Comparison of ENCODE assay signal across 9 cellular contexts in genomic region chr11:85855341-85855656, GRCh38. TPM values are rescaled to one million over a fixed set of nuclear protein-coding genes. Genes with fewer than 3 reads are reported as not detected.
DNase-seq lines count a peak whose midpoint lies in the region; ATAC-seq and TF ChIP-seq lines count a peak whose summit lies in the region.
"Had no signal": no experiment of that assay in that cellular context is flagged by ENCODE, and none has a peak within 500 bp of the region (broad histone marks: within the 10 kb centered on the region; RNA-seq: fewer than 3 reads in every experiment).

TSS of gene CCDC83 (plus strand) at chr11:85855383. CDS start at chr11:85865124, 9,741 bp downstream.

- H2AK5ac ChIP-seq in mesenchymal stem cell (ENCODE audit: low read length, severe bottlenecking), result no peak within 1 kb of the TSS

- H3K36me3 ChIP-seq in mesenchymal stem cell (ENCODE audit: control insufficient read depth in 1 of 2, insufficient read depth in 2 of 2, low read depth in 1 of 2, low read length in 2 of 2) (peaks cover 0 to 4% of the 10 kb centered on the region in 2 experiments), aorta (ENCODE audit: control insufficient read depth in 1 of 2, insufficient read depth in 2 of 2, low read length in 1 of 2) (no peaks in the 10 kb centered on the region)

- peak within 1 kb of the TSS; percentile 95 to 97 for H3K18ac ChIP-seq in mesenchymal stem cell (ENCODE audit: low read depth in 1 of 2, low read length in 2 of 2)

- H2BK5ac ChIP-seq in mesenchymal stem cell (ENCODE audit: low read depth, low read length, poor library complexity, severe bottlenecking), result peak within 1 kb of the TSS; percentile 92

- peak within 1 kb of the TSS; percentile 93 for H2BK15ac ChIP-seq in mesenchymal stem cell (ENCODE audit: low read depth, poor library complexity, severe bottlenecking)

- H3K9me3 ChIP-seq in mesenchymal stem cell (ENCODE audit: control insufficient read depth, low read length) (no peaks in the 10 kb centered on the region), aorta (ENCODE audit: control insufficient read depth, low read length) (no peaks in the 10 kb centered on the region)

- peak within 1 kb of the TSS; percentile 59 to 61 for H3K4me3 ChIP-seq in cardiac fibroblast (replicated peaks in 1 of 2; ENCODE audit: low read depth in 2 of 2, low read length in 2 of 2)
- H3K4me3 ChIP-seq in mesenchymal stem cell (ENCODE audit: insufficient read depth in 1 of 2, low read depth in 1 of 2, low read length in 2 of 2), result peak within 1 kb of the TSS; percentile 74 to 89
- H3K4me3 ChIP-seq in aorta (ENCODE audit: low read length in 2 of 2), result peak within 1 kb of the TSS; percentile 31 to 51

- H3K27ac ChIP-seq in mesenchymal stem cell (ENCODE audit: low read length, poor library complexity, severe bottlenecking) (peak within 1 kb of the TSS; percentile 79), aorta (ENCODE audit: low read depth in 1 of 2, low read length in 2 of 2) (peak within 1 kb of the TSS in 1 of 2 donors; percentile 69)

- peak within 1 kb of the TSS in 1 of 2 experiments; percentile 40 for H3K23ac ChIP-seq in mesenchymal stem cell (ENCODE audit: low read length in 2 of 2)

- peak within 1 kb of the TSS; percentile 97 for H2AFZ ChIP-seq in mesenchymal stem cell (ENCODE audit: low read depth, low read length)

- H3K4me1 ChIP-seq in mesenchymal stem cell (ENCODE audit: control insufficient read depth, insufficient read depth, low read depth, low read length), result peaks cover 4% of the 10 kb centered on the region
- no peaks in the 10 kb centered on the region for H3K4me1 ChIP-seq in aorta (ENCODE audit: control insufficient read depth in 1 of 2, insufficient read depth in 2 of 2, low read length in 2 of 2)

- peaks cover 3% of the 10 kb centered on the region for H3K79me1 ChIP-seq in mesenchymal stem cell (replicated peaks; ENCODE audit: low read length, poor library complexity, severe bottlenecking)

- 38% methylated on average over 13 of the region's 13 CpGs for WGBS in mesenchymal stem cell
- 22 to 27% methylated on average over 13 of the region's 13 CpGs for WGBS in aorta, 2 donors

- peak; percentile 33 for ATAC-seq in Right ventricle myocardium inferior
- ATAC-seq in left cardiac atrium, result no peak
- ATAC-seq in aorta (ENCODE audit: low FRiP score), result no peak

- peak within 1 kb of the TSS; percentile 87 for H3K4me2 ChIP-seq in mesenchymal stem cell (ENCODE audit: low read length, poor library complexity, severe bottlenecking)

- peak within 1 kb of the TSS; percentile 98 for H3K9ac ChIP-seq in mesenchymal stem cell (ENCODE audit: low read length)

- H3K27me3 ChIP-seq in mesenchymal stem cell (ENCODE audit: control insufficient read depth in 1 of 2, insufficient read depth in 1 of 2, low read length in 2 of 2), result no peaks in the 10 kb centered on the region
- H3K27me3 ChIP-seq in aorta (ENCODE audit: control insufficient read depth in 1 of 2, insufficient read depth in 2 of 2, low read length in 1 of 2), result no peaks in the 10 kb centered on the region

- DNase-seq in Right ventricle myocardium inferior (ENCODE audit: missing footprints) (no peak), left cardiac atrium (no peak), cardiac fibroblast (ENCODE audit: low read depth in 2 of 2) (no peak), mesenchymal stem cell (no peak), aorta (no peak), NCI-H774 (lab: John Stamatoyannopoulos, UW) (no peak), SW 1271 (lab: John Stamatoyannopoulos, UW) (no peak)
- no peak for DNase-seq in activated effector memory CD4-positive, alpha-beta T cell treated with Interleukin-2 at 50 U/mL for 16 hours

- TF ChIP-seq CTCF in cardiac fibroblast (IDR thresholded peaks at IDR 0.05; ENCODE audit: low read depth, low read length), result no peak

- peak within 1 kb of the TSS; percentile 89 for H4K91ac ChIP-seq in mesenchymal stem cell (ENCODE audit: low read length)

- intact Hi-C loops in Right ventricle myocardium inferior (cut with DNase I), result loop anchor here (2.0 to 10.0 kb wide), 4 partner anchors 200 to 960 kb away; no protein-coding TSS in a partner anchor
- intact Hi-C loops in left cardiac atrium (cut with DNase I), result loop anchor here in 1 of 2 donors (10.0 kb wide), 3 partner anchors 90 to 440 kb away; partner anchors contain the start of gene EED
- intact Hi-C loops in aorta (cut with DNase I), result loop anchor here (5.0 to 10.0 kb wide), 5 partner anchors 90 to 440 kb away; no protein-coding TSS in a partner anchor

- peak within 1 kb of the TSS; percentile 98 for H2BK120ac ChIP-seq in mesenchymal stem cell (ENCODE audit: low read depth, low read length)

- peak within 1 kb of the TSS in 1 of 2 experiments; percentile 91 for H3K14ac ChIP-seq in mesenchymal stem cell (ENCODE audit: low read length in 2 of 2)

- peak within 1 kb of the TSS; percentile 91 to 92 for H3K4ac ChIP-seq in mesenchymal stem cell (ENCODE audit: low read depth in 1 of 2, low read length in 2 of 2)

- peak within 1 kb of the TSS in 1 of 2 experiments; percentile 94 for H2BK12ac ChIP-seq in mesenchymal stem cell (ENCODE audit: low read length in 2 of 2)

- H4K8ac ChIP-seq in mesenchymal stem cell (ENCODE audit: low read length), result peak within 1 kb of the TSS; percentile 99

RNA-seq across cellular contexts. Expression of gene CCDC83, which starts in this region (rescaled TPM):
- total RNA-seq in Right ventricle myocardium inferior (not detected), left cardiac atrium (not detected), aorta (not detected)
- not detected for polyA plus RNA-seq in mesenchymal stem cell (2013, experiment 1 of 2)
- not detected for polyA plus RNA-seq in mesenchymal stem cell (2013, experiment 2 of 2)
- polyA plus RNA-seq in aorta, result not detected
- total RNA-seq: sciatic nerve had no signal

Comparison
In these comparisons a context has a peak if more than half of its experiments do, and no peak if none do; other contexts are left out.
1. Peak in ATAC-seq in Right ventricle myocardium inferior; RNA of the gene not detected or under 1 TPM.